ENCODE assay signal across 13 cellular contexts in genomic region chr7:5597772-5598171, GRCh38. TPM values are rescaled to one million over a fixed set of nuclear protein-coding genes. Genes with fewer than 3 reads are reported as not detected.
DNase-seq lines count a peak whose midpoint lies in the region; ATAC-seq lines count a peak whose summit lies in the region.
"Had no signal": no experiment of that assay in that cellular context is flagged by ENCODE, and none has a peak within 500 bp of the region (broad histone marks: within the 10 kb centered on the region; RNA-seq: fewer than 3 reads in every experiment).

No MANE protein-coding gene starts in this region.

- H3K9me3 ChIP-seq in ES-I3 (ENCODE audit: control insufficient read depth, insufficient read depth, low read length) (no peaks in the 10 kb centered on the region), SJSA1 (replicated peaks) (no peaks in the 10 kb centered on the region)

- peaks cover 0 to 21% of the 10 kb centered on the region in 2 donors for H3K36me3 Mint-ChIP-seq in activated naive CD4-positive, alpha-beta T cell treated with anti-CD3 and anti-CD28 coated beads, Interleukin-2, amount 50 U/mL, for 72 hours
- H3K36me3 Mint-ChIP-seq: natural killer cell had no signal

- H3K27ac Mint-ChIP-seq in activated naive CD4-positive, alpha-beta T cell treated with anti-CD3 and anti-CD28 coated beads, Interleukin-2, amount 50 U/mL, for 72 hours, result peak overlapping the region in 1 of 2 donors; percentile 68
- H3K27ac Mint-ChIP-seq: natural killer cell had no signal

- DNase-seq in SJSA1 (ENCODE audit: low read depth in 1 of 2, low spot score in 2 of 2) (no peak), fibroblast of gingiva (ENCODE audit: low read depth) (peak; percentile 41), retina (peak; percentile 40), T1000 (lab: John Stamatoyannopoulos, UW) (no peak)
- no peak for DNase-seq in activated naive CD4-positive, alpha-beta T cell treated with anti-CD3 and anti-CD28 coated beads, Interleukin-2, amount 50 U/mL, for 72 hours (ENCODE audit: low spot score in 2 of 2)
- DNase-seq: activated effector memory CD4-positive, alpha-beta T cell treated with anti-CD3 and anti-CD28 coated beads, Interleukin-2, amount 50 U/mL, for 16 hours; DND-41; natural killer cell; SIG-M5 had no signal

- no peak for ATAC-seq in activated naive CD4-positive, alpha-beta T cell treated with anti-CD3 and anti-CD28 coated beads, Interleukin-2, amount 50 U/mL, for 72 hours
- ATAC-seq in GM18502 (IDR thresholded peaks at IDR 0.05; ENCODE audit: poor library complexity, unreplicated experiment) (no peak), HG02588 (IDR thresholded peaks at IDR 0.05; ENCODE audit: unreplicated experiment) (no peak)
- ATAC-seq: activated CD4-positive, CD25-positive, alpha-beta regulatory T cell treated with anti-CD3 and anti-CD28 coated beads, Interleukin-2, amount 50 U/mL, for 24 hours; natural killer cell had no signal

- H3K4me1 ChIP-seq in ES-I3 (ENCODE audit: insufficient read depth, low read length) (peaks cover 33% of the 10 kb centered on the region; the same call in 1 of the 2 replicates), SJSA1 (replicated peaks) (peaks cover 56% of the 10 kb centered on the region)

- H3K27me3 ChIP-seq in SJSA1 (replicated peaks), result no peaks in the 10 kb centered on the region

- no peaks in the 10 kb centered on the region for H3K9me3 Mint-ChIP-seq in activated naive CD4-positive, alpha-beta T cell treated with anti-CD3 and anti-CD28 coated beads, Interleukin-2, amount 50 U/mL, for 72 hours
- H3K9me3 Mint-ChIP-seq: natural killer cell had no signal

- 0 out of 2 replicates have a peak, but pooled peaks cover 9% of the 10 kb centered on the region for H3K36me3 ChIP-seq in ES-I3 (ENCODE audit: insufficient read depth, low read length)
- peaks cover 44% of the 10 kb centered on the region for H3K36me3 ChIP-seq in SJSA1

- H3K9ac ChIP-seq in ES-I3 (ENCODE audit: low read depth, low read length), result peak overlapping the region; percentile 14; the same call in 1 of the 2 replicates

- H3K27ac ChIP-seq in SJSA1, result 0 out of 2 replicates have a peak overlapping the region, but pooled peaks have one; percentile 4

- H3K4me3 ChIP-seq in SJSA1, result no peak overlapping the region

RNA-seq across cellular contexts. Expression of gene FSCN1, which starts 5.2 kb away (rescaled TPM):
- 155 and 208 TPM in 2 replicates for total RNA-seq in SJSA1 (2014; rRNA removed; shearing (Covaris generic))
- 10 to 100 TPM in 1 of 2 donors, 1 to 10 TPM in 1; 3.6 to 91.9 TPM for total RNA-seq in activated naive CD4-positive, alpha-beta T cell treated with anti-CD3 and anti-CD28 coated beads, Interleukin-2, amount 50 U/mL, for 72 hours

Comparison
In these comparisons a context has a peak if more than half of its experiments do, and no peak if none do; other contexts are left out.
1. DNase-seq: peak in fibroblast of gingiva (single experiment) and retina (single experiment); none in SJSA1 (0 of 2), activated naive CD4-positive, alpha-beta T cell treated with anti-CD3 and anti-CD28 coated beads, Interleukin-2, amount 50 U/mL, for 72 hours (0 of 2) and T1000 (single experiment).